8 cellular contexts compared by ENCODE assay signal in genomic region chr9:121133104-121133816, GRCh38. TPM values are rescaled to one million over a fixed set of nuclear protein-coding genes. Genes with fewer than 3 reads are reported as not detected.
A peak's percentile ranks its signal among the peaks of the same experiment; 100 is the strongest.
DNase-seq lines count a peak whose midpoint lies in the region; ATAC-seq and TF ChIP-seq lines count a peak whose summit lies in the region.

No MANE protein-coding gene starts in this region.

- DNase-seq in HT-29 (ENCODE audit: low spot score) (peak; percentile 41), epithelial cell of esophagus (ENCODE audit: low read depth) (peak; percentile 82)
- DNase-seq in activated CD4-positive, alpha-beta T cell treated with anti-CD3 and anti-CD28 coated beads, Interleukin-2, amount 50 U/mL, for 1 hour: peak; percentile 76
- peak in 2 of 3 experiments; percentile 28 to 35 for DNase-seq in stimulated activated CD4-positive, alpha-beta T cell treated with anti-CD3 and anti-CD28 coated beads, TNF-alpha, amount 100 ng/mL, for 4 hours (ENCODE audit: low read depth in 3 of 3)

- no peak overlapping the region for H3K4me3 ChIP-seq in epithelial cell of esophagus (ENCODE audit: low read length)

- no peak for ATAC-seq in HG03565 (IDR thresholded peaks at IDR 0.05; ENCODE audit: unreplicated experiment)
- ATAC-seq in HG03196 (IDR thresholded peaks at IDR 0.05; ENCODE audit: unreplicated experiment): no peak
- no peak for ATAC-seq in HG03025 (IDR thresholded peaks at IDR 0.05; ENCODE audit: low FRiP score, unreplicated experiment)
- no peak for ATAC-seq in GM21381 (IDR thresholded peaks at IDR 0.05; ENCODE audit: unreplicated experiment)

- TF ChIP-seq CTCF in epithelial cell of esophagus (IDR thresholded peaks at IDR 0.05; ENCODE audit: insufficient read depth, low read depth, low read length, missing control alignments): no peak

RNA-seq across cellular contexts. Expression of gene CNTRL, which starts 58.5 kb away (rescaled TPM):
- 4.7 and 7.4 TPM in 2 replicates for total RNA-seq in HT-29 (2014; rRNA removed; shearing (Covaris generic))

Comparison
In these comparisons a context has a peak if more than half of its experiments do, and no peak if none do; other contexts are left out.
1. DNase-seq: peak in every context shown above with its lines; median percentile 82 in epithelial cell of esophagus; 76 in activated CD4-positive, alpha-beta T cell treated with anti-CD3 and anti-CD28 coated beads, Interleukin-2, amount 50 U/mL, for 1 hour; 41 in HT-29; 32 in stimulated activated CD4-positive, alpha-beta T cell treated with anti-CD3 and anti-CD28 coated beads, TNF-alpha, amount 100 ng/mL, for 4 hours.